In the genomic region with DNA sequence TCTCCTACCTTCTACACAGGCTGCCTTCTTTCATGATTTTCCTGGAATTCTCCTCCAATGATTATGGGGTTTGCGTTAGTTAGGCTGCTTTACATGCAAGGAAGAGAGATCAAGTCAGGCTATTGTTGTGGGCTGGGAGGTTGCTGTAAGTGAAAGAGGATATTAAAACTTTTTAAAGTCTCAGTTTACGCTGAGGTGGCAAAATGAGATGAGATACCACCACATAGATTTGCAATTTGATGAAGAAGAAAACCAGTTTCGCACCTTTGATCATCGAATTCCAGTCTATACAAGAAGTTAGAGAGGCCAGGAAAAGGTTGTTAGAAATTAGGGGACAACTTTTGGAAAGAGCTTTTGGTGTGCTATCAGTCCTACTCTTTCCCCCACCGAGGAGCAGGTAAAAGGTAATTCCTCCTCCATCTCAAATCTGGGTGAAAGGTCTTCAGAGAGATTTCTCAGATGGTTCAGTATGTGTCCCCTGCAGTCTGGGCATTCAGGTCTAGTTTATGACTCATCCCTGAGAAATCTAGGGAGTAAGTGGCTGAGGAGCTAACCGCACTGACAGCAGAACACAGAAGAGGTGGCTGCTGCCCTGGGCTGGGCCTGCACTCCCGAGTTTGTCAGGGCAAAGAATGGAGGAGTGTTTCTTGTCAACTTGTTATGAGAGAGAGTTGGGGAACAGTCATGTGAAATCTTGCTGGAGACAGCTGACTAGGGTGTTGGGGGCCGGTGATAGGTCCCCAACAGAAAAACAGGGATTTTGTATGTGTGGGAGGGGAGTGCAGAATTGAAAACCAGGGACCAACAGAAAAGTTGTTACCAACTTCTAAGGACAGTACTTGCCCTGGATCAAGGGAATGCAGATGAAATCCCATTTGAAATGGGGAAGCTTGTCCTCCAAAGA, we compare ENCODE assay signal across 11 cellular contexts. TPM values are rescaled to one million over a fixed set of nuclear protein-coding genes. Genes with fewer than 3 reads are reported as not detected.
A peak's percentile ranks its signal among the peaks of the same experiment; 100 is the strongest.
DNase-seq lines count a peak whose midpoint lies in the region; ATAC-seq and TF ChIP-seq lines count a peak whose summit lies in the region.
"Had no signal": no experiment of that assay in that cellular context is flagged by ENCODE, and none has a peak within 500 bp of the region (broad histone marks: within the 10 kb centered on the region; RNA-seq: fewer than 3 reads in every experiment).

No MANE protein-coding gene starts in this region.

- no peaks in the 10 kb centered on the region for H3K27me3 Mint-ChIP-seq in Caco-2 (ENCODE audit: insufficient read depth, unreplicated experiment)

- intact Hi-C loops in Caco-2 (cut with micrococcal nuclease; ENCODE audit: unreplicated experiment): loop anchor here (1.0 kb wide), 1 partner anchor 35 kb away; the partner anchor contains the start of gene CCDC83
- intact Hi-C loops in lower lobe of right lung (cut with DNase I): no loop called here

- no peak overlapping the region for H3K27ac ChIP-seq in lower lobe of right lung
- H3K27ac ChIP-seq: thoracic aorta had no signal

- peak overlapping the region; percentile 49 for H3K27ac Mint-ChIP-seq in Caco-2 (ENCODE audit: unreplicated experiment)
- H3K27ac Mint-ChIP-seq: activated naive CD4-positive, alpha-beta T cell treated with anti-CD3 and anti-CD28 coated beads for 36 hours had no signal

- peaks cover 31% of the 10 kb centered on the region for H3K4me1 ChIP-seq in Caco-2
- H3K4me1 ChIP-seq in lower lobe of right lung: no peaks in the 10 kb centered on the region

- peak overlapping the region; percentile 18 for H3K4me3 Mint-ChIP-seq in Caco-2 (ENCODE audit: unreplicated experiment)
- H3K4me3 Mint-ChIP-seq: activated naive CD4-positive, alpha-beta T cell treated with anti-CD3 and anti-CD28 coated beads for 36 hours had no signal

- H3K4me1 Mint-ChIP-seq in Caco-2 (ENCODE audit: low read depth, unreplicated experiment): peaks cover 28% of the 10 kb centered on the region

- DNase-seq in Caco-2 (peak; percentile 60 to 73), LoVo (ENCODE audit: low spot score) (peak; percentile 78), cardiac fibroblast (ENCODE audit: low read depth in 2 of 2) (peak; percentile 71 to 82), lower lobe of right lung (no peak), NCI-H526 (lab: John Stamatoyannopoulos, UW) (no peak), anterior cingulate cortex (lab: John Stamatoyannopoulos, UW) (no peak)
- DNase-seq in activated naive CD4-positive, alpha-beta T cell treated with Interleukin-2 at 50 U/mL for 16 hours: no peak
- DNase-seq: activated naive CD4-positive, alpha-beta T cell treated with anti-CD3 and anti-CD28 coated beads for 36 hours; NCI-H748 treated with DMSO at 0.1 percent for 48 hours had no signal

- no peaks in the 10 kb centered on the region for H3K36me3 Mint-ChIP-seq in Caco-2 (ENCODE audit: insufficient read depth, unreplicated experiment)

- CTCF ChIA-PET in Caco-2 (lab: Charles Lee): interaction anchor here (1.0 kb wide), 1 partner anchor 26 kb away, joined by 3 read pairs; no protein-coding TSS in a partner anchor

- TF ChIP-seq CTCF in Caco-2 (IDR thresholded peaks at IDR 0.05; ENCODE audit: insufficient read depth in 1 of 2, low read depth in 1 of 2, low read length in 1 of 2, severe bottlenecking in 1 of 2, unreplicated experiment in 1 of 2) (no peak), cardiac fibroblast (IDR thresholded peaks at IDR 0.05; ENCODE audit: low read depth, low read length) (no peak), lower lobe of right lung (IDR thresholded peaks at IDR 0.05) (no peak)

- no peaks in the 10 kb centered on the region for H3K9me3 Mint-ChIP-seq in Caco-2 (ENCODE audit: unreplicated experiment)
- H3K9me3 Mint-ChIP-seq: activated naive CD4-positive, alpha-beta T cell treated with anti-CD3 and anti-CD28 coated beads for 36 hours had no signal

- no peaks in the 10 kb centered on the region for H3K9me3 ChIP-seq in Caco-2
- no peaks in the 10 kb centered on the region for H3K9me3 ChIP-seq in lower lobe of right lung
- H3K9me3 ChIP-seq: thoracic aorta had no signal

- H3K27me3 ChIP-seq in Caco-2 (replicated peaks; ENCODE audit: control insufficient read depth, insufficient read depth, low read length): no peaks in the 10 kb centered on the region
- no peaks in the 10 kb centered on the region for H3K27me3 ChIP-seq in lower lobe of right lung (ENCODE audit: low read depth)

- BruUV-seq in Caco-2 (replicated peaks; lab: Mats Ljungman, UMichigan): no TSS peak

- H3K36me3 ChIP-seq in Caco-2 (ENCODE audit: control insufficient read depth, insufficient read depth, low read length): no peaks in the 10 kb centered on the region
- H3K36me3 ChIP-seq in lower lobe of right lung: no peaks in the 10 kb centered on the region
- H3K36me3 ChIP-seq: thoracic aorta had no signal

- POLR2A ChIA-PET in Caco-2 (lab: Charles Lee): no interaction called here

- H3K4me3 ChIP-seq in Caco-2 (ENCODE audit: low read depth, low read length) (no peak overlapping the region), cardiac fibroblast (replicated peaks in 1 of 2; ENCODE audit: low read depth in 2 of 2, low read length in 2 of 2) (no peak overlapping the region), lower lobe of right lung (no peak overlapping the region)
- H3K4me3 ChIP-seq: thoracic aorta had no signal

- peak; percentile 18 to 35 for ATAC-seq in lower lobe of right lung
- ATAC-seq in GM21529 (IDR thresholded peaks at IDR 0.05; ENCODE audit: unreplicated experiment): no peak

RNA-seq across cellular contexts. Expression of gene CCDC83, which starts 34.7 kb away (rescaled TPM):
- not detected in 2 replicates for total RNA-seq in Caco-2 (2022)
- not detected for total RNA-seq in lower lobe of right lung
- total RNA-seq: activated naive CD4-positive, alpha-beta T cell treated with anti-CD3 and anti-CD28 coated beads for 36 hours; thoracic aorta had no signal

Comparison
In these comparisons a context has a peak if more than half of its experiments do, and no peak if none do; other contexts are left out.
1. DNase-seq: peak in Caco-2 (2 of 2), LoVo (single experiment) and cardiac fibroblast (2 of 2); none in lower lobe of right lung (single experiment), NCI-H526 (0 of 2), activated naive CD4-positive, alpha-beta T cell treated with Interleukin-2 at 50 U/mL for 16 hours (single experiment) and anterior cingulate cortex (0 of 58).